In genomic region chr7:35555386-35555785, GRCh38 we compare ENCODE assay signal across 25 cellular contexts.
"Had no signal": no experiment of that assay in that cellular context is flagged by ENCODE, and none has a peak within 500 bp of the region (broad histone marks: within the 10 kb centered on the region; RNA-seq: fewer than 3 reads in every experiment).

No MANE protein-coding gene starts in this region.

- H3K27ac Mint-ChIP-seq: natural killer cell treated with Interleukin-12 subunit alpha and Interleukin-12 subunit beta and Interleukin-15 and Interleukin-18, amount 100 ng/mL, for 72 hours; neural progenitor cell; progenitor cell of endocrine pancreas; stimulated activated memory B cell treated with anti-CD40 and anti-IgM and Interleukin-4, amounts not matched to agents 10 μg/mL and 1 μg/mL and 100 μg/mL, for 72 hours; stimulated activated naive CD8-positive, alpha-beta T cell treated with anti-CD3 and anti-CD28 coated beads, Interleukin-15, Interleukin-2, amounts not matched to agents 100 ng/mL and 50 ng/mL, for 24 hours had no signal

- ATAC-seq: left ventricle myocardium superior; pancreas; stimulated activated memory B cell treated with anti-CD40 and anti-IgM and Interleukin-4, amounts not matched to agents 10 μg/mL and 1 μg/mL and 100 μg/mL, for 72 hours had no signal

- H3K36me3 Mint-ChIP-seq: natural killer cell treated with Interleukin-12 subunit alpha and Interleukin-12 subunit beta and Interleukin-15 and Interleukin-18, amount 100 ng/mL, for 72 hours; neural progenitor cell; stimulated activated memory B cell treated with anti-CD40 and anti-IgM and Interleukin-4, amounts not matched to agents 10 μg/mL and 1 μg/mL and 100 μg/mL, for 72 hours had no signal

- H3K9me3 ChIP-seq: pancreas, right lobe of liver, spleen, tibial artery, upper lobe of left lung had no signal

- H3K36me3 ChIP-seq: neural progenitor cell, pancreas, right lobe of liver, spleen, tibial artery, upper lobe of left lung had no signal

- H3K9me3 Mint-ChIP-seq: natural killer cell treated with Interleukin-12 subunit alpha and Interleukin-12 subunit beta and Interleukin-15 and Interleukin-18, amount 100 ng/mL, for 72 hours; neural progenitor cell; stimulated activated memory B cell treated with anti-CD40 and anti-IgM and Interleukin-4, amounts not matched to agents 10 μg/mL and 1 μg/mL and 100 μg/mL, for 72 hours; stimulated activated naive CD8-positive, alpha-beta T cell treated with anti-CD3 and anti-CD28 coated beads, Interleukin-15, Interleukin-2, amounts not matched to agents 100 ng/mL and 50 ng/mL, for 24 hours had no signal

- H3K4me3 Mint-ChIP-seq: natural killer cell treated with Interleukin-12 subunit alpha and Interleukin-12 subunit beta and Interleukin-15 and Interleukin-18, amount 100 ng/mL, for 72 hours; neural progenitor cell; stimulated activated memory B cell treated with anti-CD40 and anti-IgM and Interleukin-4, amounts not matched to agents 10 μg/mL and 1 μg/mL and 100 μg/mL, for 72 hours; stimulated activated naive CD8-positive, alpha-beta T cell treated with anti-CD3 and anti-CD28 coated beads, Interleukin-15, Interleukin-2, amounts not matched to agents 100 ng/mL and 50 ng/mL, for 24 hours had no signal

- H3K27me3 ChIP-seq: dorsolateral prefrontal cortex, neural progenitor cell, pancreas, right lobe of liver, tibial artery, upper lobe of left lung had no signal

- H3K4me3 ChIP-seq: dorsolateral prefrontal cortex, lung, neural progenitor cell, pancreas, right lobe of liver, spleen, tibial artery, upper lobe of left lung had no signal

- DNase-seq: caudate nucleus; cortex of kidney; dorsolateral prefrontal cortex; effector memory CD4-positive, alpha-beta T cell; erythroblast; foreskin melanocyte; head of caudate nucleus; hippocampal formation; left ventricle myocardium superior; midbrain; nucleus accumbens; pancreas; right lobe of liver; spleen; stimulated activated CD4-positive, alpha-beta T cell treated with anti-CD3 and anti-CD28 coated beads, Interleukin-15, amount 100 ng/mL, for 24 hours; stimulated activated CD4-positive, alpha-beta T cell treated with anti-CD3 and anti-CD28 coated beads, Interleukin-1b, Interleukin-23, amount 100 ng/mL, for 48 hours; stimulated activated CD4-positive, alpha-beta T cell treated with anti-CD3 and anti-CD28 coated beads, Interleukin-4, amount 100 ng/mL, for 24 hours; tibial artery; upper lobe of left lung had no signal

- H3K4me1 Mint-ChIP-seq: neural progenitor cell; stimulated activated memory B cell treated with anti-CD40 and anti-IgM and Interleukin-4, amounts not matched to agents 10 μg/mL and 1 μg/mL and 100 μg/mL, for 72 hours had no signal

- H3K4me1 ChIP-seq: neural progenitor cell, pancreas, tibial artery had no signal

- H3K27me3 Mint-ChIP-seq: progenitor cell of endocrine pancreas had no signal

- H3K9ac ChIP-seq: neural progenitor cell had no signal

- H3K27ac ChIP-seq: dorsolateral prefrontal cortex, neural progenitor cell, pancreas, right lobe of liver, spleen, tibial artery, upper lobe of left lung had no signal
